In the genomic region with DNA sequence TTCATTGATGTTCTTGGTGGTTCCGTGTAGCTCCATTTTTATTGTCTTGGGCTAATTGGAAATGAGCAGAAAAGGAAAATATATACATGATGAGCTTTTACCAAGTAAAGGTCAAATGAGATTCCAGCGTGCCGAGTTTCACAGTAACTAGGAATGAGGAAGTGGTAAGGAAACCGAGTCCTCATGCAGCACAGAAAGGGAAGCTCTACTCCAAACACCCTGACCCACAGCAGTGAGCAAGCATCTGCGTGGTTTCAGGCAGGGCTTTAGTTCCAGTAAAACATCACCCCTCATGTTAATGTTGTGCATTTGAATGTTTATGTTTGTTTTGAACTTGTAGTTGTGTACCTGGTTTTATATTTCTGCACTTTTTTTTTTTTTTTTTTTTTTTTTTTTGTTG, we compare ENCODE assay signal across 8 cellular contexts.
DNase-seq lines count a peak whose midpoint lies in the region; ATAC-seq and TF ChIP-seq lines count a peak whose summit lies in the region.

No MANE protein-coding gene starts in this region.

- TF ChIP-seq CTCF in natural killer cell (IDR thresholded peaks at IDR 0.05): no peak

- peak overlapping the region; percentile 69 for H3K27ac Mint-ChIP-seq in activated T-helper 17 cell treated with anti-CD3 and anti-CD28 coated beads, Interleukin-2, amount 50 U/mL, for 72 hours
- peak overlapping the region; percentile 27 to 55 for H3K27ac Mint-ChIP-seq in natural killer cell

- peak; percentile 41 for DNase-seq in activated CD8-positive, alpha-beta memory T cell treated with anti-CD3 and anti-CD28 coated beads for 24 hours
- DNase-seq in activated CD8-positive, alpha-beta memory T cell treated with anti-CD3 and anti-CD28 coated beads, Interleukin-2, amount 50 U/mL, for 4 hours: no peak
- DNase-seq in natural killer cell: no peak
- no peak for DNase-seq in NK-92 treated with Interleukin-12 subunit alpha and Interleukin-12 subunit beta, amount 100 ng/mL, for 24 hours (lab: John Stamatoyannopoulos, UW)
- no peak for DNase-seq in superior temporal gyrus (ENCODE audit: extremely low spot score)
- DNase-seq in NCI-H1436 (lab: John Stamatoyannopoulos, UW): no peak

- intact Hi-C loops in natural killer cell (cut with micrococcal nuclease): no loop called here

- H3K27me3 Mint-ChIP-seq in activated T-helper 17 cell treated with anti-CD3 and anti-CD28 coated beads, Interleukin-2, amount 50 U/mL, for 72 hours: no peaks in the 10 kb centered on the region
- no peaks in the 10 kb centered on the region for H3K27me3 Mint-ChIP-seq in natural killer cell (ENCODE audit: low read depth in 2 of 2)

- H3K36me3 Mint-ChIP-seq in activated T-helper 17 cell treated with anti-CD3 and anti-CD28 coated beads, Interleukin-2, amount 50 U/mL, for 72 hours (ENCODE audit: low read depth): no peaks in the 10 kb centered on the region
- no peaks in the 10 kb centered on the region for H3K36me3 Mint-ChIP-seq in natural killer cell

- H3K4me1 Mint-ChIP-seq in activated T-helper 17 cell treated with anti-CD3 and anti-CD28 coated beads, Interleukin-2, amount 50 U/mL, for 72 hours: peaks cover 51% of the 10 kb centered on the region
- H3K4me1 Mint-ChIP-seq in natural killer cell: peaks cover 82 to 84% of the 10 kb centered on the region in 2 donors

- ATAC-seq in HG03342 (IDR thresholded peaks at IDR 0.05; ENCODE audit: unreplicated experiment) (peak; percentile 71), natural killer cell (peak; percentile 42 to 85 (median 67))
- peak; percentile 42 for ATAC-seq in activated T-helper 17 cell treated with anti-CD3 and anti-CD28 coated beads, Interleukin-2, amount 50 U/mL, for 72 hours (replicated peaks)

- H3K4me3 Mint-ChIP-seq in activated T-helper 17 cell treated with anti-CD3 and anti-CD28 coated beads, Interleukin-2, amount 50 U/mL, for 72 hours: peak overlapping the region; percentile 91
- H3K4me3 Mint-ChIP-seq in natural killer cell: no peak overlapping the region

- no peaks in the 10 kb centered on the region for H3K9me3 Mint-ChIP-seq in activated T-helper 17 cell treated with anti-CD3 and anti-CD28 coated beads, Interleukin-2, amount 50 U/mL, for 72 hours
- no peaks in the 10 kb centered on the region for H3K9me3 Mint-ChIP-seq in natural killer cell
